In genomic region chr12:126883737-126884136, GRCh38 we compare ENCODE assay signal across 20 cellular contexts.
DNase-seq lines count a peak whose midpoint lies in the region; ATAC-seq and TF ChIP-seq lines count a peak whose summit lies in the region.
"Had no signal": no experiment of that assay in that cellular context is flagged by ENCODE, and none has a peak within 500 bp of the region (broad histone marks: within the 10 kb centered on the region; RNA-seq: fewer than 3 reads in every experiment).

No MANE protein-coding gene starts in this region.

- no peaks in the 10 kb centered on the region for H3K36me3 Mint-ChIP-seq in nephron (ENCODE audit: low read depth)
- H3K36me3 Mint-ChIP-seq: IgD-negative memory B cell had no signal

- H3K9ac ChIP-seq in BLaER1 (no peak overlapping the region), GM23248 (no peak overlapping the region)

- peak in 3 of 4 donors; percentile 45 to 82 (median 78) for ATAC-seq in heart left ventricle
- ATAC-seq in HG03520 (IDR thresholded peaks at IDR 0.05; ENCODE audit: unreplicated experiment), result no peak
- ATAC-seq: A549 had no signal

- H3K79me2 ChIP-seq in GM23248 (ENCODE audit: insufficient read depth), result no peaks in the 10 kb centered on the region

- H2AFZ ChIP-seq in GM23248, result no peak overlapping the region

- DNase-seq in MG63, result peak; percentile 58
- peak in 3 of 5 donors; percentile 17 to 57 (median 29) for DNase-seq in heart left ventricle
- DNase-seq in GM23248, result no peak
- DNase-seq in activated CD8-positive, alpha-beta memory T cell treated with anti-CD3 and anti-CD28 coated beads for 24 hours, result no peak
- DNase-seq in activated CD4-positive, alpha-beta T cell treated with anti-CD3 and anti-CD28 coated beads for 1 hour, result no peak
- DNase-seq: DMS79, Kasumi-1, MM.1S, NCI-H1092, NCI-H2081 treated with DMSO at 0.1 percent for 48 hours, NCI-H446 treated with DMSO at 0.1 percent for 48 hours, NCI-H69, SHP77 had no signal

- TF ChIP-seq CTCF in heart left ventricle (IDR thresholded peaks at IDR 0.05) (no peak), nephron (IDR thresholded peaks at IDR 0.05; ENCODE audit: unreplicated experiment in 3 of 3) (no peak)

- H4K20me1 ChIP-seq in BLaER1, result no peaks in the 10 kb centered on the region
- no peaks in the 10 kb centered on the region for H4K20me1 ChIP-seq in GM23248 (ENCODE audit: insufficient read depth)

- WGBS in heart left ventricle, 4 donors, result 19 to 26% (median 23%) methylated on average over 4 of the region's 4 CpGs
- WGBS in GM23248 (ENCODE audit: low coverage in 1 of 2, low lambda C conversion rate in 2 of 2, missing lambda C conversion rate in 2 of 2), 2 experiments, result 4 to 6% methylated on average over 4 of the region's 4 CpGs

- H3K4me3 ChIP-seq in BLaER1 (no peak overlapping the region), MG63 (no peak overlapping the region), heart left ventricle (no peak overlapping the region), GM23248 (no peak overlapping the region)
- H3K4me3 ChIP-seq: A549, HAP-1, SK-N-MC had no signal

- peaks cover 10% of the 10 kb centered on the region for H3K4me1 Mint-ChIP-seq in nephron
- H3K4me1 Mint-ChIP-seq: IgD-negative memory B cell had no signal

- H3K9me3 ChIP-seq in BLaER1 (no peaks in the 10 kb centered on the region), MG63 (no peaks in the 10 kb centered on the region), heart left ventricle (no peaks in the 10 kb centered on the region), GM23248 (ENCODE audit: low read depth) (no peaks in the 10 kb centered on the region)
- H3K9me3 ChIP-seq: HAP-1 had no signal

- H3K9me3 Mint-ChIP-seq in nephron, result no peaks in the 10 kb centered on the region

- H3K4me1 ChIP-seq in BLaER1 (peaks cover 6% of the 10 kb centered on the region), heart left ventricle (peaks cover 0 to 6% (median 0%) of the 10 kb centered on the region in 12 donors), GM23248 (ENCODE audit: insufficient read depth) (no peaks in the 10 kb centered on the region)
- H3K4me1 ChIP-seq: A549, HAP-1 had no signal

- H3K27me3 ChIP-seq in BLaER1 (no peaks in the 10 kb centered on the region), MG63 (no peaks in the 10 kb centered on the region), heart left ventricle (no peaks in the 10 kb centered on the region), GM23248 (replicated peaks; ENCODE audit: insufficient read depth) (no peaks in the 10 kb centered on the region)

- no peaks in the 10 kb centered on the region for H3K9me2 ChIP-seq in GM23248 (ENCODE audit: insufficient read depth)

- H3F3A ChIP-seq in GM23248 (ENCODE audit: insufficient read depth), result no peaks in the 10 kb centered on the region

- peak overlapping the region; percentile 14; the same call in 1 of the 2 replicates for H3K4me2 ChIP-seq in BLaER1
- H3K4me2 ChIP-seq in GM23248 (ENCODE audit: unreplicated experiment), result no peak overlapping the region
- H3K4me2 ChIP-seq: A549 had no signal

- H3K27ac Mint-ChIP-seq in nephron, result peak overlapping the region in 2 of 3 experiments; percentile 2 to 43
- H3K27ac Mint-ChIP-seq: IgD-negative memory B cell had no signal

- H3K27ac ChIP-seq in BLaER1 (no peak overlapping the region), heart left ventricle (no peak overlapping the region), GM23248 (no peak overlapping the region)
- H3K27ac ChIP-seq: A549, SK-N-MC had no signal

- TF ChIP-seq POLR2A in heart left ventricle (IDR thresholded peaks at IDR 0.05), result no peak

- H3K4me3 Mint-ChIP-seq in nephron, result no peak overlapping the region
- H3K4me3 Mint-ChIP-seq: IgD-negative memory B cell had no signal

- in situ Hi-C loops in GM23248 (cut with MboI), result no loop called here

- intact Hi-C loops in heart left ventricle (cut with DNase I), result no loop called here

- H3K36me3 ChIP-seq in BLaER1 (no peaks in the 10 kb centered on the region), MG63 (no peaks in the 10 kb centered on the region), heart left ventricle (no peaks in the 10 kb centered on the region), GM23248 (ENCODE audit: low read depth) (no peaks in the 10 kb centered on the region)
- H3K36me3 ChIP-seq: HAP-1 had no signal

- H3K27me3 Mint-ChIP-seq in nephron (ENCODE audit: low read depth), result peaks cover 7% of the 10 kb centered on the region
- H3K27me3 Mint-ChIP-seq: IgD-negative memory B cell had no signal

Comparison
In these comparisons a context has a peak if more than half of its experiments do, and no peak if none do; other contexts are left out.
1. DNase-seq: peak in MG63 (single experiment) and heart left ventricle (3 of 5); none in GM23248 (single experiment), activated CD8-positive, alpha-beta memory T cell treated with anti-CD3 and anti-CD28 coated beads for 24 hours (single experiment) and activated CD4-positive, alpha-beta T cell treated with anti-CD3 and anti-CD28 coated beads for 1 hour (single experiment).